Comparison of ENCODE assay signal across 20 cellular contexts in the genomic region with DNA sequence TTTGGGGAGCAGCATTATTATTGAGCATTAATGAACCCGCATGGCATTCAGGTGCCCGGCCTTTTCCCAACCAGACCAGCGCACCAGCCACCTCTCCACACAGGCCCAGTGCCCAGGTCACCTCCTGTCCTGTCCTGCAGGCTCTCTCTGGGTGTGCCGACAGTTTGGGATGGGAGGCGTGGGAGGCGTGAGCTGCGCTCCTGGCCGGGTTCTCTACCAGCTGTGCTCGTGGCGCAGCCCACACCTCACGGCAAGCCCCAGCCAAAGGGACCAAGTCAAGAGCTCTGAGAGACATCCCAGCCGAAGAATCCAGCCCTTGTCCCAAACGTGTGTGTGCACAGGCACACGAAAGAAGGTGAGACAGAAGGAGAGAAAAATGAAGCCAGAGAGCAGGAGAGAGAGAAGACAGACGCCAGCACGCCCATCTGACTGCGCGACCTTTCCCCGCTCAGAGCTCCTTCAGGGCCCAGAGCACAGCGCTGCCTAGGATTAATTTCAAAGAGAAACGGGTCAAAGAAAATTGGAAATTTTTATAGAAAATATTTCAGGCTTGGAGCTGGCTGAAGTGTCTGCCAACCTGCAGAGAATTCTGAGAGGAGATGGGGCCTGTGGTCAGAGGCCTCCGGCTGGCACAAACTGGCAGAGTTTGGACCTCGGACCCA.
DNase-seq lines count a peak whose midpoint lies in the region; ATAC-seq, FAIRE-seq and TF ChIP-seq lines count a peak whose summit lies in the region.
"Had no signal": no experiment of that assay in that cellular context is flagged by ENCODE, and none has a peak within 500 bp of the region (broad histone marks: within the 10 kb centered on the region; RNA-seq: fewer than 3 reads in every experiment).

No MANE protein-coding gene starts in this region.

- H3K9me1 ChIP-seq in IMR-90 (ENCODE audit: insufficient read depth, low read length), result peaks cover 35% of the 10 kb centered on the region; the same call in 1 of the 2 replicates

- H3K9ac ChIP-seq in IMR-90 (ENCODE audit: low read depth, low read length) (no peak overlapping the region), kidney (ENCODE audit: low read length in 2 of 2) (no peak overlapping the region)

- intact Hi-C loops in IMR-90 (cut with micrococcal nuclease) (no loop called here), kidney (cut with DNase I) (no loop called here), sigmoid colon (cut with DNase I) (no loop called here)

- H3K27ac ChIP-seq in IMR-90 (ENCODE audit: insufficient read depth, low read length) (0 out of 2 replicates have a peak overlapping the region, but pooled peaks have one; percentile 6), kidney (ENCODE audit: low read depth in 2 of 2, low read length in 2 of 2) (no peak overlapping the region), sigmoid colon (no peak overlapping the region), tibial nerve (peak overlapping the region in 1 of 4 donors; percentile 20)
- H3K27ac ChIP-seq: epithelial cell of prostate, WERI-Rb-1 had no signal

- H2BK15ac ChIP-seq in IMR-90 (ENCODE audit: low read depth, low read length), result no peak overlapping the region; the same call in 2 of the 3 replicates

- H2AK9ac ChIP-seq in IMR-90 (replicated peaks; ENCODE audit: low read depth, low read length, poor library complexity), result peak overlapping the region; percentile 79

- no peak overlapping the region for H3K18ac ChIP-seq in IMR-90 (ENCODE audit: low read depth, low read length)

- no peak for FAIRE-seq in kidney (lab: Jason Lieb, UNC)
- FAIRE-seq: H1, islet of Langerhans had no signal

- peak overlapping the region; percentile 2; the same call in 1 of the 2 replicates for H2BK120ac ChIP-seq in IMR-90 (ENCODE audit: low read depth, low read length)

- CTCF ChIA-PET in IMR-90 (lab: Yijun Ruan, JAX), result no interaction called here

- POLR2A ChIA-PET in IMR-90 (lab: Charles Lee; ENCODE audit: unreplicated experiment), result no interaction called here

- WGBS in IMR-90 (ENCODE audit: extremely low coverage in 2 of 2, insufficient read length in 1 of 2), 2 experiments, result 94% methylated on average over 13 of the region's 23 CpGs; no CpG with 5 or more reads in 1 of the 2 experiments
- WGBS in sigmoid colon, 2 donors, result 81 to 88% methylated on average over 23 of the region's 23 CpGs
- 82 to 92% methylated on average over 22 to 23 of the region's 23 CpGs for WGBS in tibial nerve, 2 donors

- TF ChIP-seq POLR2A in IMR-90 (IDR thresholded peaks at IDR 0.05; ENCODE audit: low read depth, low read length) (no peak), sigmoid colon (IDR thresholded peaks at IDR 0.05) (no peak), tibial nerve (IDR thresholded peaks at IDR 0.05) (no peak)

- ATAC-seq in IMR-90 (ENCODE audit: low read depth), result no peak
- ATAC-seq: activated CD8-positive, alpha-beta T cell treated with anti-CD3 and anti-CD28 coated beads, Interleukin-2, amount 10 ng/mL, durations not matched to agents 7 days and 5 days; activated naive CD4-positive, alpha-beta T cell treated with anti-CD3 and anti-CD28 coated beads, Interleukin-2, amount 50 U/mL, for 72 hours had no signal

- peak overlapping the region; percentile 0 for H3K4ac ChIP-seq in IMR-90 (ENCODE audit: low read depth, low read length)

- H2BK5ac ChIP-seq in IMR-90 (ENCODE audit: low read depth, low read length, poor library complexity, severe bottlenecking), result peak overlapping the region; percentile 22

- H2BK20ac ChIP-seq in IMR-90 (ENCODE audit: low read depth, low read length), result 0 out of 2 replicates have a peak overlapping the region, but pooled peaks have one; percentile 92

- H4K91ac ChIP-seq in IMR-90 (ENCODE audit: insufficient read depth, low read depth, low read length), result peak overlapping the region; percentile 99

- no peak overlapping the region for H3K23ac ChIP-seq in IMR-90 (ENCODE audit: low read depth, low read length)

- H3K4me3 ChIP-seq in H7 (ENCODE audit: insufficient read depth, low read depth, low read length), result no peak overlapping the region
- H3K4me3 ChIP-seq in IMR-90 (ENCODE audit: insufficient read depth, low read depth, low read length), result no peak overlapping the region
- H3K4me3 ChIP-seq in kidney (ENCODE audit: low read length in 2 of 2), result no peak overlapping the region
- H3K4me3 ChIP-seq in sigmoid colon, result no peak overlapping the region
- H3K4me3 ChIP-seq in tibial nerve, result no peak overlapping the region

- dilution Hi-C loops in IMR-90 (cut with HindIII; ENCODE audit: low sequenced_read_pairs, unreplicated experiment), result no loop called here

- no peak for TF ChIP-seq CTCF in IMR-90 (conservative IDR thresholded peaks at IDR 0.05; ENCODE audit: low read depth, low read length)
- TF ChIP-seq CTCF in kidney (IDR thresholded peaks at IDR 0.05; ENCODE audit: borderline replicate concordance, extremely low read depth, insufficient read depth), result no peak
- TF ChIP-seq CTCF in sigmoid colon (IDR thresholded peaks at IDR 0.05), result no peak
- no peak for TF ChIP-seq CTCF in tibial nerve (IDR thresholded peaks at IDR 0.05)

- no peaks in the 10 kb centered on the region for H3K36me3 ChIP-seq in H7 (replicated peaks; ENCODE audit: control insufficient read depth, insufficient read depth, low read length)
- no peaks in the 10 kb centered on the region; the same call in 1 of the 2 replicates for H3K36me3 ChIP-seq in IMR-90 (ENCODE audit: control insufficient read depth, insufficient read depth, low read length)
- no peaks in the 10 kb centered on the region for H3K36me3 ChIP-seq in kidney (ENCODE audit: control insufficient read depth in 1 of 2, insufficient read depth in 2 of 2, low read length in 2 of 2)
- H3K36me3 ChIP-seq in sigmoid colon, result no peaks in the 10 kb centered on the region
- no peaks in the 10 kb centered on the region for H3K36me3 ChIP-seq in tibial nerve
- H3K36me3 ChIP-seq: WERI-Rb-1 had no signal

- H3K9me3 ChIP-seq in IMR-90 (ENCODE audit: control insufficient read depth, insufficient read depth, low read length), result no peaks in the 10 kb centered on the region
- H3K9me3 ChIP-seq in kidney (ENCODE audit: control insufficient read depth in 1 of 2, low read length in 2 of 2), result no peaks in the 10 kb centered on the region
- no peaks in the 10 kb centered on the region for H3K9me3 ChIP-seq in sigmoid colon
- no peaks in the 10 kb centered on the region for H3K9me3 ChIP-seq in tibial nerve

- no TSS peak for BruUV-seq in IMR-90 (replicated peaks; lab: Mats Ljungman, UMichigan)

- peak overlapping the region; percentile 89 for H2AK5ac ChIP-seq in IMR-90 (ENCODE audit: low read depth, low read length)

- no peak for TF ChIP-seq RAD21 in IMR-90 (IDR thresholded peaks at IDR 0.05; ENCODE audit: low read length)

- H3K4me2 ChIP-seq in IMR-90 (ENCODE audit: low read depth, low read length), result no peak overlapping the region

- TF ChIP-seq EP300 in sigmoid colon (IDR thresholded peaks at IDR 0.05) (no peak), tibial nerve (IDR thresholded peaks at IDR 0.05) (no peak)

- no peak overlapping the region for H4K8ac ChIP-seq in IMR-90 (ENCODE audit: low read depth in 2 of 2, low read length in 2 of 2)

- H3K4me1 ChIP-seq in IMR-90 (ENCODE audit: control insufficient read depth, insufficient read depth, low read length) (peaks cover 49% of the 10 kb centered on the region), kidney (ENCODE audit: control insufficient read depth in 1 of 2, insufficient read depth in 1 of 2, low read depth in 1 of 2, low read length in 2 of 2) (peaks cover 0 to 9% of the 10 kb centered on the region in 2 donors), sigmoid colon (peaks cover 0 to 55% (median 42%) of the 10 kb centered on the region in 4 donors), tibial nerve (peaks cover 0 to 59% (median 28%) of the 10 kb centered on the region in 4 donors)

- peaks cover 28 to 87% of the 10 kb centered on the region in 2 experiments for H3K79me1 ChIP-seq in IMR-90 (ENCODE audit: low read depth in 1 of 2, low read length in 2 of 2)

- H4K20me1 ChIP-seq in IMR-90 (ENCODE audit: insufficient read depth, low read length), result no peaks in the 10 kb centered on the region; the same call in 1 of the 2 replicates

- no peak overlapping the region for H4K5ac ChIP-seq in IMR-90 (ENCODE audit: low read depth, low read length)

- in situ Hi-C loops in IMR-90 (cut with MboI; ENCODE audit: low sequenced_read_pairs), result no loop called here

- H3K14ac ChIP-seq in IMR-90 (replicated peaks; ENCODE audit: low read depth, low read length), result no peak overlapping the region

- DNase-seq in H7 (peak; percentile 47), IMR-90 (no peak), kidney (peak; percentile 56), sigmoid colon (peak; percentile 54), NCI-H2227 treated with DMSO at 0.1 percent for 48 hours (lab: John Stamatoyannopoulos, UW) (no peak), tibial nerve (ENCODE audit: low spot score in 2 of 2) (no peak), hypothalamus (lab: John Stamatoyannopoulos, UW) (no peak)
- DNase-seq: activated CD8-positive, alpha-beta T cell treated with anti-CD3 and anti-CD28 coated beads, Interleukin-2, amount 10 ng/mL, durations not matched to agents 7 days and 5 days; activated T-cell treated with anti-CD3 and anti-CD28 coated beads, Interleukin-2, amount 50 U/mL, for 48 hours; CD4-positive, CD25-positive, alpha-beta regulatory T cell; foreskin fibroblast; hippocampal formation; NCI-H1436; NCI-H524; occipital lobe; WERI-Rb-1 had no signal

- H2AFZ ChIP-seq in IMR-90 (replicated peaks; ENCODE audit: low read length, poor library complexity), result no peak overlapping the region

- no peak overlapping the region for H3K56ac ChIP-seq in IMR-90 (ENCODE audit: extremely low read depth, insufficient read depth, low read length)

- H3K27me3 ChIP-seq in H7 (ENCODE audit: control insufficient read depth, insufficient read depth, low read length), result no peaks in the 10 kb centered on the region
- H3K27me3 ChIP-seq in IMR-90 (ENCODE audit: control insufficient read depth, insufficient read depth, low read length), result no peaks in the 10 kb centered on the region
- no peaks in the 10 kb centered on the region for H3K27me3 ChIP-seq in sigmoid colon
- no peaks in the 10 kb centered on the region for H3K27me3 ChIP-seq in tibial nerve

TF ChIP-seq in IMR-90, 13 proteins besides CTCF, POLR2A, EP300 and RAD21 (continues in another document):
- TF ChIP-seq RFX5 (IDR thresholded peaks at IDR 0.05; ENCODE audit: low read depth, low read length) (no peak), CEBPB (IDR thresholded peaks at IDR 0.05; ENCODE audit: low read depth, low read length) (no peak), NFE2L2 (IDR thresholded peaks at IDR 0.05; ENCODE audit: low read depth, low read length) (no peak), BHLHE40 (IDR thresholded peaks at IDR 0.05; ENCODE audit: low read depth, low read length) (no peak), MAZ (IDR thresholded peaks at IDR 0.05; ENCODE audit: borderline replicate concordance, low read depth, low read length) (no peak), FOS (IDR thresholded peaks at IDR 0.05; ENCODE audit: low read depth, low read length) (no peak), MXI1 (IDR thresholded peaks at IDR 0.05; ENCODE audit: borderline replicate concordance, low read depth, low read length) (no peak), SMC3 (IDR thresholded peaks at IDR 0.05; ENCODE audit: low read depth, low read length) (no peak)

Comparison
In these comparisons a context has a peak if more than half of its experiments do, and no peak if none do; other contexts are left out.
1. DNase-seq: peak in H7 (single experiment), kidney (single experiment) and sigmoid colon (single experiment); none in IMR-90 (single experiment), NCI-H2227 treated with DMSO at 0.1 percent for 48 hours (single experiment), tibial nerve (0 of 2) and hypothalamus (0 of 51).